ENCODE assay signal across 8 cellular contexts in genomic region chr11:64230209-64230984, GRCh38. TPM values are rescaled to one million over a fixed set of nuclear protein-coding genes. Genes with fewer than 3 reads are reported as not detected.
DNase-seq lines count a peak whose midpoint lies in the region; ATAC-seq lines count a peak whose summit lies in the region.

DNAJC4 (plus strand) TSS chr11:64230548; CDS start chr11:64230855, 307 bp downstream.

- ATAC-seq in HG03196 (IDR thresholded peaks at IDR 0.05; ENCODE audit: unreplicated experiment), result peak; percentile 44

- peaks cover 33% of the 10 kb centered on the region for H3K4me1 Mint-ChIP-seq in activated CD4-positive, alpha-beta T cell treated with anti-CD3 and anti-CD28 coated beads, Interleukin-2, amount 10 ng/mL, durations not matched to agents 24 days and 14 days

- H3K27me3 ChIP-seq in layer of hippocampus (ENCODE audit: control insufficient read depth, insufficient read depth, low read length), result no peaks in the 10 kb centered on the region

- intact Hi-C loops in activated CD4-positive, alpha-beta T cell treated with anti-CD3 and anti-CD28 coated beads, Interleukin-2, amount 10 ng/mL, durations not matched to agents 24 days and 14 days (cut with micrococcal nuclease), result loop anchor here (1.0 kb wide), 1 partner anchor 11 kb away; the partner anchor contains the start of gene FKBP2

- H3K27ac ChIP-seq in cingulate gyrus (ENCODE audit: low read depth, low read length), result peak within 1 kb of the TSS; percentile 91
- H3K27ac ChIP-seq in layer of hippocampus (ENCODE audit: low read depth, low read length), result peak within 1 kb of the TSS; percentile 93

- peak within 1 kb of the TSS; percentile 89 for H3K27ac Mint-ChIP-seq in activated CD4-positive, alpha-beta T cell treated with anti-CD3 and anti-CD28 coated beads, Interleukin-2, amount 10 ng/mL, durations not matched to agents 24 days and 14 days

- H3K9me3 Mint-ChIP-seq in activated CD4-positive, alpha-beta T cell treated with anti-CD3 and anti-CD28 coated beads, Interleukin-2, amount 10 ng/mL, durations not matched to agents 24 days and 14 days, result no peaks in the 10 kb centered on the region

- peaks cover 1% of the 10 kb centered on the region for H3K36me3 Mint-ChIP-seq in activated CD4-positive, alpha-beta T cell treated with anti-CD3 and anti-CD28 coated beads, Interleukin-2, amount 10 ng/mL, durations not matched to agents 24 days and 14 days (ENCODE audit: low read depth)

- H3K4me3 Mint-ChIP-seq in activated CD4-positive, alpha-beta T cell treated with anti-CD3 and anti-CD28 coated beads, Interleukin-2, amount 10 ng/mL, durations not matched to agents 24 days and 14 days, result peak within 1 kb of the TSS; percentile 92

- peak; percentile 63 for DNase-seq in NK-92 treated with Interleukin-12 subunit alpha and Interleukin-12 subunit beta, amount 100 ng/mL, for 24 hours (lab: John Stamatoyannopoulos, UW)
- DNase-seq in NK-92 (lab: John Stamatoyannopoulos, UW; ENCODE audit: unreplicated experiment) (no peak), NCI-H460 (ENCODE audit: extremely low read depth, low read depth) (peak; percentile 84)
- DNase-seq in activated CD4-positive, alpha-beta T cell treated with anti-CD3 and anti-CD28 coated beads, Interleukin-2, amount 10 ng/mL, durations not matched to agents 24 days and 14 days, result peak; percentile 98
- DNase-seq in stimulated activated CD4-positive, alpha-beta T cell treated with anti-CD3 and anti-CD28 coated beads, Interleukin-1b, Interleukin-23, amount 100 ng/mL, for 1 hour (ENCODE audit: low read depth in 2 of 2), result peak; percentile 69 to 76

- H3K27me3 Mint-ChIP-seq in activated CD4-positive, alpha-beta T cell treated with anti-CD3 and anti-CD28 coated beads, Interleukin-2, amount 10 ng/mL, durations not matched to agents 24 days and 14 days, result no peaks in the 10 kb centered on the region

RNA-seq across cellular contexts. Expression of gene DNAJC4, which starts in this region (rescaled TPM):
- total RNA-seq in NCI-H460 (2014; rRNA removed; shearing (Covaris generic)), result 7.9 and 8.7 TPM in 2 replicates
- polyA plus RNA-seq in NCI-H460 (2014; cell fraction: nucleus; rRNA removed), result 16.2 TPM in 2 replicates
- 19.9 and 20.0 TPM in 2 replicates for total RNA-seq in activated CD4-positive, alpha-beta T cell treated with anti-CD3 and anti-CD28 coated beads, Interleukin-2, amount 10 ng/mL, durations not matched to agents 24 days and 14 days
